25 cellular contexts compared by ENCODE assay signal in the genomic region with DNA sequence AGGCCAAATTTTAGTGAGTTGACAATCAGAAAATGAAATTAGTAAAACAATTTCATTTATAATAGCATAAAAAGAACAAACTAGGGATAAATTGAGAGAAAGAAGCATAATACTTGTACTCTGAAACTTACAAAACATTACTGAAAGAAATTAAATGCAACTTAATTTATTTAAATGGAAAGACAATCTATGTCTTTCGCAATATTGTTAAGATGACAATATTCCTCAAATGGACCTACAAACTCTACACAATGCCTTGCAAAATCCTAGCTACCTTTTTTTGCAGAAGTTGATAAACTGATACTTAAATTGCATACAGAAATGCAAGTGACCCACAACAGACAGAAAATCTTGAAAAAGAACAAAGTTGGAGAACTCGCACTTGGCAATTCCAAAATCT.
"Had no signal": no experiment of that assay in that cellular context is flagged by ENCODE, and none has a peak within 500 bp of the region (broad histone marks: within the 10 kb centered on the region; RNA-seq: fewer than 3 reads in every experiment).

No MANE protein-coding gene starts in this region.

- H3K4me3 ChIP-seq: hepatocyte, left ventricle myocardium inferior, sigmoid colon, upper lobe of left lung had no signal

- H3K27ac ChIP-seq: hepatocyte, left ventricle myocardium inferior, sigmoid colon, upper lobe of left lung had no signal

- H3K4me2 ChIP-seq: hepatocyte had no signal

- H2AFZ ChIP-seq: hepatocyte had no signal

- H3K27me3 Mint-ChIP-seq: activated CD4-positive, alpha-beta memory T cell treated with anti-CD3 and anti-CD28 coated beads, Interleukin-2, amount 10 ng/mL, durations not matched to agents 7 days and 5 days; activated CD4-positive, alpha-beta T cell treated with anti-CD3 and anti-CD28 coated beads, Interleukin-2, amount 10 ng/mL, durations not matched to agents 24 days and 14 days; activated naive CD8-positive, alpha-beta T cell treated with anti-CD3 and anti-CD28 coated beads, Interleukin-2, amount 50 U/mL, for 24 hours; brain; dendritic cell treated with granulocyte-macrophage colony-stimulating factor and Interleukin-4, amounts not matched to agents 40 ng/mL and 50 ng/mL, for 4 days had no signal

- H3K9me3 Mint-ChIP-seq: activated CD4-positive, alpha-beta memory T cell treated with anti-CD3 and anti-CD28 coated beads, Interleukin-2, amount 10 ng/mL, durations not matched to agents 7 days and 5 days; activated CD4-positive, alpha-beta T cell treated with anti-CD3 and anti-CD28 coated beads, Interleukin-2, amount 10 ng/mL, durations not matched to agents 24 days and 14 days; activated naive CD8-positive, alpha-beta T cell treated with anti-CD3 and anti-CD28 coated beads, Interleukin-2, amount 50 U/mL, for 24 hours; activated T-helper 1 cell treated with anti-CD3 and anti-CD28 coated beads, Interleukin-12 subunit alpha, Interleukin-12 subunit beta, Interleukin-2, Interleukin-4 antibody, amounts not matched to agents 30 ng/mL and 10 ng/mL and 1 ng/mL, durations not matched to agents 14 hours and 24 hours and 36 hours; brain; dendritic cell treated with granulocyte-macrophage colony-stimulating factor and Interleukin-4, amounts not matched to agents 40 ng/mL and 50 ng/mL, for 4 days; nephron; T-helper 1 cell treated with Interleukin-12 subunit alpha and Interleukin-12 subunit beta and Interleukin-4 antibody, amounts not matched to agents 30 μg/mL and 1 μg/mL, for 36 hours had no signal

- H3K27ac Mint-ChIP-seq: activated CD4-positive, alpha-beta memory T cell treated with anti-CD3 and anti-CD28 coated beads, Interleukin-2, amount 10 ng/mL, durations not matched to agents 7 days and 5 days; activated CD4-positive, alpha-beta T cell treated with anti-CD3 and anti-CD28 coated beads, Interleukin-2, amount 10 ng/mL, durations not matched to agents 24 days and 14 days; activated naive CD8-positive, alpha-beta T cell treated with anti-CD3 and anti-CD28 coated beads, Interleukin-2, amount 50 U/mL, for 24 hours; activated T-helper 1 cell treated with anti-CD3 and anti-CD28 coated beads, Interleukin-12 subunit alpha, Interleukin-12 subunit beta, Interleukin-2, Interleukin-4 antibody, amounts not matched to agents 30 ng/mL and 10 ng/mL and 1 ng/mL, durations not matched to agents 14 hours and 24 hours and 36 hours; brain; dendritic cell treated with granulocyte-macrophage colony-stimulating factor and Interleukin-4, amounts not matched to agents 40 ng/mL and 50 ng/mL, for 4 days; nephron; T-helper 1 cell treated with Interleukin-12 subunit alpha and Interleukin-12 subunit beta and Interleukin-4 antibody, amounts not matched to agents 30 μg/mL and 1 μg/mL, for 36 hours had no signal

- H3K27me3 ChIP-seq: hepatocyte, sigmoid colon, upper lobe of left lung had no signal

- H3K4me3 Mint-ChIP-seq: activated CD4-positive, alpha-beta memory T cell treated with anti-CD3 and anti-CD28 coated beads, Interleukin-2, amount 10 ng/mL, durations not matched to agents 7 days and 5 days; activated CD4-positive, alpha-beta T cell treated with anti-CD3 and anti-CD28 coated beads, Interleukin-2, amount 10 ng/mL, durations not matched to agents 24 days and 14 days; activated naive CD8-positive, alpha-beta T cell treated with anti-CD3 and anti-CD28 coated beads, Interleukin-2, amount 50 U/mL, for 24 hours; activated T-helper 1 cell treated with anti-CD3 and anti-CD28 coated beads, Interleukin-12 subunit alpha, Interleukin-12 subunit beta, Interleukin-2, Interleukin-4 antibody, amounts not matched to agents 30 ng/mL and 10 ng/mL and 1 ng/mL, durations not matched to agents 14 hours and 24 hours and 36 hours; brain; dendritic cell treated with granulocyte-macrophage colony-stimulating factor and Interleukin-4, amounts not matched to agents 40 ng/mL and 50 ng/mL, for 4 days; nephron; T-helper 1 cell treated with Interleukin-12 subunit alpha and Interleukin-12 subunit beta and Interleukin-4 antibody, amounts not matched to agents 30 μg/mL and 1 μg/mL, for 36 hours had no signal

- DNase-seq: activated CD4-positive, alpha-beta memory T cell treated with anti-CD3 and anti-CD28 coated beads, Interleukin-2, amount 10 ng/mL, durations not matched to agents 7 days and 5 days; activated CD4-positive, alpha-beta T cell treated with anti-CD3 and anti-CD28 coated beads, Interleukin-2, amount 10 ng/mL, durations not matched to agents 24 days and 14 days; activated CD4-positive, CD25-positive, alpha-beta regulatory T cell; activated gamma-delta T cell; activated naive CD4-positive, alpha-beta T cell treated with anti-CD3 and anti-CD28 coated beads, Interleukin-2, amount 50 U/mL, for 16 hours; activated naive CD8-positive, alpha-beta T cell treated with anti-CD3 and anti-CD28 coated beads, Interleukin-2, amount 50 U/mL, for 24 hours; anterior cingulate cortex; caudate nucleus; effector CD4-positive, alpha-beta T cell; erythroblast; glutamatergic neuron; kidney glomerular epithelial cell; left ventricle myocardium inferior; midbrain; nucleus accumbens; sigmoid colon; stimulated activated CD4-positive, alpha-beta T cell treated with anti-CD3 and anti-CD28 coated beads, Interleukin-2, amount 100 ng/mL, for 48 hours; stimulated activated naive CD4-positive, alpha-beta T cell; upper lobe of left lung had no signal

- ATAC-seq: activated naive CD8-positive, alpha-beta T cell treated with anti-CD3 and anti-CD28 coated beads, Interleukin-2, amount 50 U/mL, for 24 hours had no signal

- H3K9me3 ChIP-seq: left ventricle myocardium inferior, sigmoid colon, upper lobe of left lung had no signal
